In genomic region chr18:6414118-6414722, GRCh38 we compare ENCODE assay signal across 8 cellular contexts. TPM values are rescaled to one million over a fixed set of nuclear protein-coding genes. Genes with fewer than 3 reads are reported as not detected.
DNase-seq lines count a peak whose midpoint lies in the region; ATAC-seq and TF ChIP-seq lines count a peak whose summit lies in the region.

No MANE protein-coding gene starts in this region.

- H3K4me1 ChIP-seq in heart right ventricle (peaks cover 0 to 16% (median 9%) of the 10 kb centered on the region in 9 donors), ovary (ENCODE audit: insufficient read depth) (peaks cover 2% of the 10 kb centered on the region)

- H3K27ac ChIP-seq in heart right ventricle (peak overlapping the region in 9 of 10 donors; percentile 54 to 88 (median 74)), ovary (peak overlapping the region; percentile 97 to 98)

- H3K27me3 ChIP-seq in heart right ventricle (peaks cover 8 to 28% (median 16%) of the 10 kb centered on the region in 7 donors), ovary (no peaks in the 10 kb centered on the region)

- intact Hi-C loops in heart right ventricle (cut with DNase I), result loop anchor here in 1 of 10 donors (5.0 kb wide), 1 partner anchor 63 kb away; no protein-coding TSS in a partner anchor
- intact Hi-C loops in ovary (cut with DNase I), result no loop called here

- no peak for TF ChIP-seq EP300 in ovary (IDR thresholded peaks at IDR 0.05)

- peak overlapping the region; percentile 56 to 87 (median 78) for H3K4me3 ChIP-seq in heart right ventricle
- H3K4me3 ChIP-seq in ovary, result peak overlapping the region; percentile 81

- H3K36me3 ChIP-seq in heart right ventricle (no peaks in the 10 kb centered on the region), ovary (no peaks in the 10 kb centered on the region)

- TF ChIP-seq POLR2A in ovary (IDR thresholded peaks at IDR 0.05), result no peak

- WGBS in heart right ventricle, 2 donors, result 0 to 1% methylated on average over 51 to 68 of the region's 68 CpGs
- 0 to 3% (median 1%) methylated on average over 36 to 67 of the region's 68 CpGs for WGBS in ovary, 3 donors

- peak; percentile 56 for ATAC-seq in HG03558 (IDR thresholded peaks at IDR 0.05; ENCODE audit: extremely low read depth, unreplicated experiment)
- peak; percentile 81 to 95 (median 89) for ATAC-seq in heart right ventricle

- no peaks in the 10 kb centered on the region for H3K9me3 ChIP-seq in heart right ventricle
- H3K9me3 ChIP-seq in ovary, result no peaks in the 10 kb centered on the region

- TF ChIP-seq CTCF in GM20000 (IDR thresholded peaks at IDR 0.05; ENCODE audit: extremely low read depth, missing control alignments) (peak; percentile 7), heart right ventricle (IDR thresholded peaks at IDR 0.05) (peak in 4 of 9 donors; percentile 11 to 40 (median 34)), ovary (IDR thresholded peaks at IDR 0.05) (peak in 1 of 3 donors; percentile 24)

- peak; percentile 43 for DNase-seq in DMS53 treated with DMSO at 0.1 percent for 48 hours (lab: John Stamatoyannopoulos, UW; ENCODE audit: unreplicated experiment)
- DNase-seq in GM20000 (ENCODE audit: low spot score), result peak; percentile 97
- peak; percentile 33 for DNase-seq in activated gamma-delta T cell treated with Interleukin-2 at 50 U/mL for 16 hours
- peak; percentile 60 to 63 for DNase-seq in heart right ventricle
- DNase-seq in ovary, result peak; percentile 78 to 84 (median 81)
- DNase-seq in SW480 (ENCODE audit: low spot score), result no peak
- DNase-seq in foreskin melanocyte, result no peak

RNA-seq across cellular contexts. Expression of gene L3MBTL4, which starts 0.5 kb away (rescaled TPM):
- 1 to 10 TPM in 8 of 10 donors, under 1 TPM in 2; 0.79 to 3.2 (median 1.6) TPM for total RNA-seq in heart right ventricle
- under 1 TPM; 0.54 to 0.95 TPM for polyA plus RNA-seq in heart right ventricle
- 10 to 100 TPM; 12.4 to 79.1 (median 26.8) TPM for total RNA-seq in ovary
- polyA plus RNA-seq in ovary, result 1 to 10 TPM; 4.2 to 5.4 TPM

Comparison
In these comparisons a context has a peak if more than half of its experiments do, and no peak if none do; other contexts are left out.
1. DNase-seq: peak in DMS53 treated with DMSO at 0.1 percent for 48 hours (single experiment), GM20000 (single experiment), activated gamma-delta T cell treated with Interleukin-2 at 50 U/mL for 16 hours (single experiment), heart right ventricle (2 of 2) and ovary (5 of 5); none in SW480 (single experiment) and foreskin melanocyte (single experiment).